Comparison of ENCODE assay signal across 17 cellular contexts in genomic region chr2:207934720-207935119, GRCh38.
DNase-seq lines count a peak whose midpoint lies in the region; ATAC-seq and TF ChIP-seq lines count a peak whose summit lies in the region.
"Had no signal": no experiment of that assay in that cellular context is flagged by ENCODE, and none has a peak within 500 bp of the region (broad histone marks: within the 10 kb centered on the region; RNA-seq: fewer than 3 reads in every experiment).

No MANE protein-coding gene starts in this region.

- ATAC-seq in heart left ventricle, result peak; percentile 61 to 74 (median 72)
- ATAC-seq in left ventricle myocardium superior, result peak; percentile 63
- no peak for ATAC-seq in HG03108 (IDR thresholded peaks at IDR 0.05; ENCODE audit: unreplicated experiment)
- ATAC-seq in gastroesophageal sphincter, result no peak
- ATAC-seq: GM12878 had no signal

- H3K36me3 ChIP-seq in heart left ventricle (peaks cover 0 to 13% (median 6%) of the 10 kb centered on the region in 9 donors), right atrium auricular region (no peaks in the 10 kb centered on the region), gastroesophageal sphincter (peaks cover 0 to 8% of the 10 kb centered on the region in 2 donors)

- no peaks in the 10 kb centered on the region for H3K27me3 ChIP-seq in heart left ventricle
- no peaks in the 10 kb centered on the region for H3K27me3 ChIP-seq in right atrium auricular region
- no peaks in the 10 kb centered on the region for H3K27me3 ChIP-seq in gastroesophageal sphincter

- H3K9me3 ChIP-seq in heart left ventricle, result no peaks in the 10 kb centered on the region
- H3K9me3 ChIP-seq in right atrium auricular region, result no peaks in the 10 kb centered on the region
- H3K9me3 ChIP-seq in gastroesophageal sphincter, result no peaks in the 10 kb centered on the region

- H3K4me3 ChIP-seq in heart left ventricle, result no peak overlapping the region
- H3K4me3 ChIP-seq in right atrium auricular region, result no peak overlapping the region
- H3K4me3 ChIP-seq in gastroesophageal sphincter, result no peak overlapping the region
- H3K4me3 ChIP-seq: GM12878 had no signal

- DNase-seq in heart left ventricle (no peak), right atrium auricular region (ENCODE audit: low spot score) (no peak), left ventricle myocardium superior (no peak), activated T-cell treated with anti-CD3 and anti-CD28 coated beads for 4 hours (no peak)
- DNase-seq in activated effector memory CD4-positive, alpha-beta T cell treated with Interleukin-2 at 50 U/mL for 16 hours, result no peak
- DNase-seq: Calu3, DMS79, NCI-H1417 treated with DMSO at 0.1 percent for 48 hours, NCI-H2029 treated with DMSO at 0.1 percent for 48 hours, NCI-H510A, NCI-H82, SHP77 had no signal

- 53 to 68% (median 63%) methylated on average over 7 of the region's 7 CpGs for WGBS in heart left ventricle, 4 donors
- WGBS in gastroesophageal sphincter (ENCODE audit: low coverage in 1 of 2), 2 donors, result 87 to 91% methylated on average over 6 to 7 of the region's 7 CpGs

- TF ChIP-seq EP300 in gastroesophageal sphincter (IDR thresholded peaks at IDR 0.05), result no peak

- no peak for TF ChIP-seq CTCF in heart left ventricle (IDR thresholded peaks at IDR 0.05)
- TF ChIP-seq CTCF in right atrium auricular region (IDR thresholded peaks at IDR 0.05), result no peak
- TF ChIP-seq CTCF in nephron (IDR thresholded peaks at IDR 0.05; ENCODE audit: unreplicated experiment in 3 of 3), result no peak
- TF ChIP-seq CTCF in gastroesophageal sphincter (IDR thresholded peaks at IDR 0.05), result no peak

- intact Hi-C loops in heart left ventricle (cut with DNase I) (no loop called here), left ventricle myocardium superior (cut with micrococcal nuclease) (no loop called here)

- no peaks in the 10 kb centered on the region for H3K36me3 Mint-ChIP-seq in nephron (ENCODE audit: low read depth)

- H3K4me1 Mint-ChIP-seq in nephron, result peaks cover 9% of the 10 kb centered on the region

- H3K27me3 Mint-ChIP-seq in nephron (ENCODE audit: low read depth), result peaks cover 9% of the 10 kb centered on the region

- H3K27ac Mint-ChIP-seq in nephron, result peak overlapping the region in 2 of 3 experiments; percentile 43 to 79

- H3K27ac ChIP-seq in heart left ventricle, result peak overlapping the region in 10 of 12 donors; percentile 13 to 58 (median 32)
- H3K27ac ChIP-seq in right atrium auricular region, result peak overlapping the region in 1 of 2 donors; percentile 72
- H3K27ac ChIP-seq in gastroesophageal sphincter, result no peak overlapping the region
- H3K27ac ChIP-seq: KMS-11 had no signal

- no peak for TF ChIP-seq POLR2A in heart left ventricle (IDR thresholded peaks at IDR 0.05)
- TF ChIP-seq POLR2A in gastroesophageal sphincter (IDR thresholded peaks at IDR 0.05), result no peak

- H3K4me3 Mint-ChIP-seq in nephron, result no peak overlapping the region

- H3K9me3 Mint-ChIP-seq in nephron, result no peaks in the 10 kb centered on the region

- H3K4me1 ChIP-seq in heart left ventricle (peaks cover 4 to 65% (median 26%) of the 10 kb centered on the region in 12 donors), right atrium auricular region (peaks cover 0 to 24% of the 10 kb centered on the region in 2 donors), gastroesophageal sphincter (peaks cover 0 to 35% (median 0%) of the 10 kb centered on the region in 3 donors)

Comparison
In these comparisons a context has a peak if more than half of its experiments do, and no peak if none do; other contexts are left out.
1. ATAC-seq: peak in heart left ventricle (4 of 4) and left ventricle myocardium superior (single experiment); none in HG03108 (single experiment) and gastroesophageal sphincter (single experiment).
2. H3K27ac ChIP-seq: peak in heart left ventricle (10 of 12); none in gastroesophageal sphincter (0 of 4).